Comparison of ENCODE assay signal across 8 cellular contexts in genomic region chr5:52948418-52949076, GRCh38. TPM values are rescaled to one million over a fixed set of nuclear protein-coding genes. Genes with fewer than 3 reads are reported as not detected.
DNase-seq lines count a peak whose midpoint lies in the region; ATAC-seq, FAIRE-seq and TF ChIP-seq lines count a peak whose summit lies in the region.

No MANE protein-coding gene starts in this region.

- 0% methylated on average over 1 of the region's 1 CpG for WGBS in K562 (ENCODE audit: insufficient coverage, low coverage, missing lambda C conversion rate)

- no peak overlapping the region for H3K9ac ChIP-seq in K562 (ENCODE audit: insufficient read depth in 1 of 2, low read depth in 2 of 2, low read length in 2 of 2)

- DNase-seq in A172 (ENCODE audit: low spot score) = peak; percentile 86
- peak; percentile 57 for DNase-seq in GM13977 (ENCODE audit: low spot score)
- DNase-seq in NCI-H146 (lab: John Stamatoyannopoulos, UW) = peak; percentile 72
- peak; percentile 37 for DNase-seq in T-helper 9 cell
- peak; percentile 22 to 57 (median 27) for DNase-seq in K562 (ENCODE audit: extremely low read depth in 1 of 4, low spot score in 3 of 4)
- peak; percentile 40 to 59 (median 56) for DNase-seq in immature natural killer cell
- peak; percentile 28 to 60 (median 43) for DNase-seq in stimulated activated CD4-positive, alpha-beta T cell treated with anti-CD3 and anti-CD28 coated beads, Interleukin-12 subunit alpha, Interleukin-12 subunit beta, amount 100 ng/mL, for 48 hours (ENCODE audit: low read depth in 2 of 3, low spot score in 1 of 3)

- H3K9me3 ChIP-seq in K562 (replicated peaks; ENCODE audit: control insufficient read depth, insufficient read depth, low read depth, low read length) = no peaks in the 10 kb centered on the region

- peaks cover 0 to 4% of the 10 kb centered on the region in 2 experiments; a peak in 2 of 5 replicates for H3K27me3 ChIP-seq in K562 (ENCODE audit: control insufficient read depth in 2 of 2, insufficient read depth in 2 of 2, low read length in 2 of 2)

- in situ Hi-C loops in GM13977 (cut with MboI; ENCODE audit: low pct_unique_long_range_greater_than_20kb, low sequenced_read_pairs, unreplicated experiment) (loop anchor here (5.0 kb wide), 1 partner anchor 149 kb away; no protein-coding TSS in a partner anchor), K562 (cut with MboI) (loop anchor here (5.0 kb wide), 1 partner anchor 149 kb away; no protein-coding TSS in a partner anchor)

- no peak for TF ChIP-seq EP300 in K562 (IDR thresholded peaks at IDR 0.05; ENCODE audit: low read length)

- BruUV-seq in K562 (replicated peaks; lab: Mats Ljungman, UMichigan) = no TSS peak

- H3K9me3 Mint-ChIP-seq in immature natural killer cell = no peaks in the 10 kb centered on the region

- H3K4me3 Mint-ChIP-seq in immature natural killer cell = no peak overlapping the region

- peaks cover 7 to 25% of the 10 kb centered on the region in 2 donors for H3K4me1 Mint-ChIP-seq in immature natural killer cell

- TF ChIP-seq RAD21 in K562 (CRISPR knock-in tag; conservative IDR thresholded peaks at IDR 0.05 in 1 of 2, IDR thresholded peaks at IDR 0.05 in 1 of 2) = peak; percentile 86 to 87

- H3K4me2 ChIP-seq in K562 (ENCODE audit: insufficient read depth, low read length) = no peak overlapping the region

- POLR2A ChIA-PET in K562 (lab: Yijun Ruan, JAX) = no interaction called here

- H3K27ac Mint-ChIP-seq in immature natural killer cell = peak overlapping the region in 2 of 6 donors; percentile 10 to 77

- no peak overlapping the region for H2AFZ ChIP-seq in K562 (ENCODE audit: low read depth, low read length)

- ATAC-seq in HG02852 (IDR thresholded peaks at IDR 0.05; ENCODE audit: unreplicated experiment) (peak; percentile 98), K562 (peak; percentile 94)

- peak; percentile 83 for TF ChIP-seq CTCF in GM13977 (IDR thresholded peaks at IDR 0.05; ENCODE audit: extremely low read depth, insufficient read depth, missing control alignments)
- peak; percentile 62 to 78 (median 63) for TF ChIP-seq CTCF in K562 (IDR thresholded peaks at IDR 0.05 in 2 of 3, conservative IDR thresholded peaks at IDR 0.05 in 1 of 3; ENCODE audit: insufficient read depth in 2 of 3, low read depth in 1 of 3, low read length in 3 of 3)

- peak; percentile 69 for FAIRE-seq in K562 (lab: Jason Lieb, UNC)

- H3K27me3 Mint-ChIP-seq in immature natural killer cell (ENCODE audit: low read depth in 3 of 3) = peaks cover 0 to 2% (median 0%) of the 10 kb centered on the region in 3 donors

- no peak for TF ChIP-seq POLR2A in K562 (conservative IDR thresholded peaks at IDR 0.05)

- no peaks in the 10 kb centered on the region for H3K79me2 ChIP-seq in K562 (ENCODE audit: control insufficient read depth, insufficient read depth, low read length)

- H3K9me1 ChIP-seq in K562 (ENCODE audit: control insufficient read depth, insufficient read depth, low read length) = no peaks in the 10 kb centered on the region

- H3K27ac ChIP-seq in K562 (ENCODE audit: extremely low read depth, low read depth, low read length) = no peak overlapping the region

- H3K36me3 Mint-ChIP-seq in immature natural killer cell = no peaks in the 10 kb centered on the region

- H4K20me1 ChIP-seq in K562 (replicated peaks; ENCODE audit: control insufficient read depth, insufficient read depth, low read length) = no peaks in the 10 kb centered on the region

- H3K36me3 ChIP-seq in K562 (ENCODE audit: control insufficient read depth, insufficient read depth, low read length) = no peaks in the 10 kb centered on the region

- CTCF ChIA-PET in K562 (lab: Yijun Ruan, JAX; ENCODE audit: low intra/inter-chr PET ratio) = interaction anchor here (0.5 to 2.1 kb wide), 2 partner anchors 147 to 580 kb away, joined by 4 to 11 read pairs; no protein-coding TSS in a partner anchor

- intact Hi-C loops in K562 (cut with micrococcal nuclease) = loop anchor here (1.0 to 2.0 kb wide), 2 partner anchors 148 to 252 kb away; no protein-coding TSS in a partner anchor

- no peaks in the 10 kb centered on the region for H3K4me1 ChIP-seq in K562 (replicated peaks in 1 of 2; ENCODE audit: control insufficient read depth in 2 of 2, insufficient read depth in 2 of 2, low read length in 2 of 2)

- H3K4me3 ChIP-seq in K562 = no peak overlapping the region

TF ChIP-seq in K562, 482 proteins besides CTCF, POLR2A, EP300 and RAD21 (continues in another document):
- peak; percentile 6; the same call in 1 of the 2 replicates for TF ChIP-seq KLF16 (IDR thresholded peaks at IDR 0.05)
- TF ChIP-seq CEBPZ (IDR thresholded peaks at IDR 0.05; ENCODE audit: borderline replicate concordance, low read depth, low read length) = no peak
- TF ChIP-seq STAT6 (CRISPR knock-in tag; IDR thresholded peaks at IDR 0.05) = no peak
- TF ChIP-seq STAG1 (CRISPR knock-in tag; IDR thresholded peaks at IDR 0.05; ENCODE audit: borderline replicate concordance) = peak; percentile 29; the same call in 1 of the 2 replicates
- TF ChIP-seq ZNF740 (CRISPR knock-in tag; IDR thresholded peaks at IDR 0.05) = no peak
- no peak for TF ChIP-seq ZNF740 (tag; IDR thresholded peaks at IDR 0.05)

RNA-seq across cellular contexts. Expression of gene ITGA2, which starts 40.6 kb away (rescaled TPM):
- 13.4 and 21.8 TPM in 2 replicates for total RNA-seq in A172 (2014; rRNA removed; shearing (Covaris generic))
- 0.05 TPM in 1 of 2 replicates, not detected in the other for total RNA-seq in K562 (2011; cell fraction: chromatin; rRNA removed; ENCODE audit: low replicate concordance)
- not detected in 2 replicates for total RNA-seq in K562 (2011; cell fraction: nucleolus; rRNA removed)
- 0.07 and 0.08 TPM in 2 replicates for total RNA-seq in K562 (2011; cell fraction: nucleoplasm; rRNA removed)
- total RNA-seq in K562 (2014; rRNA removed) (0.04 TPM in 1 of 2 replicates, not detected in the other), K562 (2014; rRNA removed; fragmentation: Illumina TruSeq; extraction: Trizol) (not detected in 2 replicates), K562 (2015; rRNA removed; fragmentation: Illumina TruSeq; extraction: Trizol) (not detected in 2 replicates), K562 (2021) (0.09 and 0.11 TPM in 2 replicates)
- polyA plus RNA-seq in K562 (2011; rRNA removed) (0.01 TPM in 2 replicates), K562 (2014; fragmentation: Illumina TruSeq; extraction: Trizol) (not detected in 2 replicates), K562 (2014; fragmentation: Nextera tagmentation; extraction: Ambion mirVana) (under 1 TPM in 1 of 2 experiments, not detected in 1; 0.01 TPM), K562 (2014; rRNA removed) (0.04 and 0.05 TPM in 2 replicates), immature natural killer cell (not detected)
- 0.01 and 0.04 TPM in 2 replicates for polyA plus RNA-seq in K562 (2011; cell fraction: cytosol; rRNA removed)
- polyA plus RNA-seq in K562 (2011; cell fraction: nucleus; rRNA removed) = 0.04 TPM in 1 of 2 replicates, not detected in the other
- 0.03 and 0.04 TPM in 2 replicates for polyA plus RNA-seq in K562 (2012)
- 0.12 TPM in 1 of 2 replicates, not detected in the other for polyA minus RNA-seq in K562 (2011; rRNA and poly(A)+ RNA removed)
- 0.46 TPM in 1 of 2 replicates, not detected in the other for polyA minus RNA-seq in K562 (2011; cell fraction: cytosol; rRNA and poly(A)+ RNA removed)
- under 0.01 TPM in 2 replicates for polyA minus RNA-seq in K562 (2011; cell fraction: nucleus; rRNA and poly(A)+ RNA removed)

Comparison
In these comparisons a context has a peak if more than half of its experiments do, and no peak if none do; other contexts are left out.
1. DNase-seq: peak in every context shown above with its lines; median percentile 86 in A172; 72 in NCI-H146; 57 in GM13977; 56 in immature natural killer cell; 43 in stimulated activated CD4-positive, alpha-beta T cell treated with anti-CD3 and anti-CD28 coated beads, Interleukin-12 subunit alpha, Interleukin-12 subunit beta, amount 100 ng/mL, for 48 hours; 37 in T-helper 9 cell; 27 in K562.
2. RNA of gene ITGA2, which starts 40.6 kb away (total RNA-seq): 13.4 to 21.8 TPM in A172; 0.04 to 0.11 TPM in K562; every median in the first group is over 10 times any median in the second.